In the genomic region with DNA sequence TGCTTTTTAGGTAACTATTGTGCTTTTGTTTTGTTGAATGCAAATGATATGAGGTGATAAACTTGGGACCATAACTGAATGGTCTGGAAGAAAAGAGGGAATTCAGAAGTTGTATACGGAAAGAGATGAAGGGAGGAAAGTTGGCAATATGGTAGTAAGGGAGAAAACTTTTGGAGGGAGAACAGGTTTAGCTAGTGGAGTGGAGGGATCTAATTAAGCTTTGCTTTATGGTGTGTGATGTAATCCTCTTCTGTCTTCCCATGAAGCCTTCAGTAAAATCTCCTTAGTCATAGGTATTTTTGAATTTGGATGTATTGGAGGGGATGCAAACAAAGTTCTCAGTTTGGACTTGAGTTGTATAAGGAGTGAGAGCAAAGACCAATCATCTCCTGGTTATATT, we compare ENCODE assay signal across 22 cellular contexts. TPM values are rescaled to one million over a fixed set of nuclear protein-coding genes. Genes with fewer than 3 reads are reported as not detected.
DNase-seq lines count a peak whose midpoint lies in the region; ATAC-seq and TF ChIP-seq lines count a peak whose summit lies in the region.
"Had no signal": no experiment of that assay in that cellular context is flagged by ENCODE, and none has a peak within 500 bp of the region (broad histone marks: within the 10 kb centered on the region; RNA-seq: fewer than 3 reads in every experiment).

No MANE protein-coding gene starts in this region.

- H3K4me1 ChIP-seq in HEK293 (ENCODE audit: control insufficient read depth, insufficient read depth, low read length): peaks cover 16% of the 10 kb centered on the region
- H3K4me1 ChIP-seq in esophagus (ENCODE audit: control insufficient read depth in 2 of 2, insufficient read depth in 2 of 2, low read length in 1 of 2): peaks cover 0 to 7% of the 10 kb centered on the region in 2 donors
- H3K4me1 ChIP-seq in psoas muscle: peaks cover 49% of the 10 kb centered on the region
- H3K4me1 ChIP-seq in mammary epithelial cell (ENCODE audit: insufficient read depth, low read length): peaks cover 39% of the 10 kb centered on the region
- H3K4me1 ChIP-seq: BLaER1 had no signal

- no peak overlapping the region for H3K4me2 ChIP-seq in mammary epithelial cell (ENCODE audit: insufficient read depth, low read depth, low read length)
- H3K4me2 ChIP-seq: BLaER1, SK-N-SH had no signal

- H2AFZ ChIP-seq in mammary epithelial cell (ENCODE audit: low read depth, low read length): no peak overlapping the region

- BruUV-seq in mammary epithelial cell (replicated peaks; lab: Mats Ljungman, UMichigan): no TSS peak

- H3K9me3 ChIP-seq in HEK293 (ENCODE audit: control insufficient read depth, insufficient read depth, low read depth, low read length) (no peaks in the 10 kb centered on the region), esophagus (ENCODE audit: control insufficient read depth in 2 of 2, insufficient read depth in 1 of 2, low read depth in 1 of 2, low read length in 1 of 2) (no peaks in the 10 kb centered on the region), psoas muscle (no peaks in the 10 kb centered on the region), mammary epithelial cell (replicated peaks; ENCODE audit: insufficient read depth, low read length) (no peaks in the 10 kb centered on the region)
- H3K9me3 ChIP-seq: SK-N-SH had no signal

- dilution Hi-C loops in mammary epithelial cell (cut with HindIII; ENCODE audit: low sequenced_read_pairs): no loop called here

- no peak for ATAC-seq in psoas muscle
- ATAC-seq in GM19324 (IDR thresholded peaks at IDR 0.05; ENCODE audit: low FRiP score, unreplicated experiment): no peak
- ATAC-seq in HG03378 (IDR thresholded peaks at IDR 0.05; ENCODE audit: unreplicated experiment): no peak
- no peak for ATAC-seq in GM21381 (IDR thresholded peaks at IDR 0.05; ENCODE audit: unreplicated experiment)
- ATAC-seq: CD8-positive, alpha-beta T cell had no signal

- intact Hi-C loops in psoas muscle (cut with DNase I) (no loop called here), mammary epithelial cell (cut with micrococcal nuclease) (no loop called here)

- POLR2A ChIA-PET in HEK293 (lab: Yijun Ruan, JAX): no interaction called here

- H3K79me2 ChIP-seq in mammary epithelial cell (ENCODE audit: insufficient read depth, low read length): no peaks in the 10 kb centered on the region

- H3K4me3 ChIP-seq in HEK293 (ENCODE audit: low read depth, low read length): no peak overlapping the region
- no peak overlapping the region for H3K4me3 ChIP-seq in esophagus (ENCODE audit: low read depth in 1 of 2, low read length in 2 of 2)
- H3K4me3 ChIP-seq in psoas muscle: no peak overlapping the region
- H3K4me3 ChIP-seq in mammary epithelial cell (replicated peaks in 1 of 3; ENCODE audit: insufficient read depth in 1 of 3, low read depth in 2 of 3, low read length in 3 of 3): no peak overlapping the region
- H3K4me3 ChIP-seq: BLaER1 had no signal

- 56 to 86% methylated on average over 1 of the region's 1 CpG for WGBS in esophagus, 2 donors
- 89 to 97% (median 90%) methylated on average over 1 of the region's 1 CpG for WGBS in psoas muscle, 3 donors
- WGBS in mammary epithelial cell (ENCODE audit: low coverage, missing lambda C conversion rate): 100% methylated on average over 1 of the region's 1 CpG

- DNase-seq in psoas muscle: no peak
- no peak for DNase-seq in mammary epithelial cell
- DNase-seq: CD8-positive, alpha-beta T cell; DND-41; H7; IMR-90; MM.1S; NCI-H1092 treated with DMSO at 0.1 percent for 48 hours; NCI-H146; NCI-H2029 treated with DMSO at 0.1 percent for 48 hours; NCI-H446 treated with DMSO at 0.1 percent for 48 hours; NCI-H69; NK-92 treated with Interleukin-12 subunit alpha and Interleukin-12 subunit beta, amount 100 ng/mL, for 24 hours; SHP77 treated with DMSO at 0.1 percent for 48 hours; SK-N-SH had no signal

- CTCF ChIA-PET in HEK293 (lab: Yijun Ruan, JAX) (interaction anchor here (0.5 kb wide), 1 partner anchor 24 kb away, joined by 3 read pairs; no protein-coding TSS in a partner anchor), mammary epithelial cell (lab: Charles Lee; ENCODE audit: low non-redundant PET) (no interaction called here)

- in situ Hi-C loops in mammary epithelial cell (cut with MboI; ENCODE audit: low sequenced_read_pairs in 2 of 2): no loop called here

- H4K20me1 ChIP-seq in mammary epithelial cell (ENCODE audit: insufficient read depth, low read length): no peaks in the 10 kb centered on the region
- H4K20me1 ChIP-seq: BLaER1 had no signal

- no peak overlapping the region for H3K9ac ChIP-seq in mammary epithelial cell (ENCODE audit: insufficient read depth, low read length)
- H3K9ac ChIP-seq: BLaER1, SK-N-SH had no signal

- H3K27ac ChIP-seq in 22Rv1 (peak overlapping the region; percentile 96), HEK293 (ENCODE audit: extremely low read depth, low read depth, low read length) (no peak overlapping the region), esophagus (ENCODE audit: low read depth in 2 of 2, low read length in 1 of 2) (peak overlapping the region; percentile 76 to 86), psoas muscle (peak overlapping the region; percentile 78), mammary epithelial cell (ENCODE audit: insufficient read depth, low read depth, low read length) (no peak overlapping the region)
- H3K27ac ChIP-seq: BLaER1 had no signal

- TF ChIP-seq CTCF in 22Rv1 (IDR thresholded peaks at IDR 0.05): no peak
- TF ChIP-seq CTCF in HEK293 (tag by site-specific recombination; IDR thresholded peaks at IDR 0.05): no peak
- TF ChIP-seq CTCF in psoas muscle (IDR thresholded peaks at IDR 0.05): no peak
- TF ChIP-seq CTCF in mammary epithelial cell (conservative IDR thresholded peaks at IDR 0.05 in 1 of 2, IDR thresholded peaks at IDR 0.05 in 1 of 2; ENCODE audit: extremely low read depth in 1 of 2, insufficient read depth in 1 of 2, low read depth in 1 of 2, low read length in 2 of 2): no peak

- H3K27me3 ChIP-seq in esophagus (ENCODE audit: control insufficient read depth in 1 of 2, insufficient read depth in 2 of 2, low read length in 2 of 2) (no peaks in the 10 kb centered on the region), psoas muscle (ENCODE audit: insufficient read depth in 3 of 3, low read length in 2 of 3) (no peaks in the 10 kb centered on the region), mammary epithelial cell (ENCODE audit: insufficient read depth, low read length) (no peaks in the 10 kb centered on the region)
- H3K27me3 ChIP-seq: BLaER1 had no signal

- H3K36me3 ChIP-seq in HEK293 (ENCODE audit: control insufficient read depth in 2 of 2, insufficient read depth in 1 of 2, low read length in 2 of 2): no peaks in the 10 kb centered on the region; a peak in 1 of 3 replicates
- no peaks in the 10 kb centered on the region for H3K36me3 ChIP-seq in esophagus (ENCODE audit: control insufficient read depth in 2 of 2, insufficient read depth in 2 of 2, low read length in 1 of 2)
- no peaks in the 10 kb centered on the region for H3K36me3 ChIP-seq in psoas muscle (ENCODE audit: insufficient read depth in 1 of 2, low read depth in 1 of 2)
- H3K36me3 ChIP-seq in mammary epithelial cell (ENCODE audit: insufficient read depth, low read length): no peaks in the 10 kb centered on the region
- H3K36me3 ChIP-seq: BLaER1 had no signal

TF ChIP-seq in HEK293, 187 proteins besides CTCF, POLR2A, EP300 and RAD21 (continues in another document):
- TF ChIP-seq, protein P1, sequence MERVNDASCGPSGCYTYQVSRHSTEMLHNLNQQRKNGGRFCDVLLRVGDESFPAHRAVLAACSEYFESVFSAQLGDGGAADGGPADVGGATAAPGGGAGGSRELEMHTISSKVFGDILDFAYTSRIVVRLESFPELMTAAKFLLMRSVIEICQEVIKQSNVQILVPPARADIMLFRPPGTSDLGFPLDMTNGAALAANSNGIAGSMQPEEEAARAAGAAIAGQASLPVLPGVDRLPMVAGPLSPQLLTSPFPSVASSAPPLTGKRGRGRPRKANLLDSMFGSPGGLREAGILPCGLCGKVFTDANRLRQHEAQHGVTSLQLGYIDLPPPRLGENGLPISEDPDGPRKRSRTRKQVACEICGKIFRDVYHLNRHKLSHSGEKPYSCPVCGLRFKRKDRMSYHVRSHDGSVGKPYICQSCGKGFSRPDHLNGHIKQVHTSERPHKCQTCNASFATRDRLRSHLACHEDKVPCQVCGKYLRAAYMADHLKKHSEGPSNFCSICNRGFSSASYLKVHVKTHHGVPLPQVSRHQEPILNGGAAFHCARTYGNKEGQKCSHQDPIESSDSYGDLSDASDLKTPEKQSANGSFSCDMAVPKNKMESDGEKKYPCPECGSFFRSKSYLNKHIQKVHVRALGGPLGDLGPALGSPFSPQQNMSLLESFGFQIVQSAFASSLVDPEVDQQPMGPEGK (tag by site-specific recombination; IDR thresholded peaks at IDR 0.05): no peak
- no peak for TF ChIP-seq ZNF112 (tag by site-specific recombination; IDR thresholded peaks at IDR 0.05)
- TF ChIP-seq ZBTB1 (tag by site-specific recombination; IDR thresholded peaks at IDR 0.05): no peak
- TF ChIP-seq ZNF366 (tag by site-specific recombination; conservative IDR thresholded peaks at IDR 0.05): peak; percentile 40; the same call in 1 of the 2 replicates
- no peak for TF ChIP-seq ZNF510 (tag by site-specific recombination; IDR thresholded peaks at IDR 0.05; ENCODE audit: insufficient replicate concordance)
- TF ChIP-seq ZFP3 (tag by site-specific recombination; IDR thresholded peaks at IDR 0.05; ENCODE audit: low read depth): no peak
- no peak for TF ChIP-seq ZNF623 (tag by site-specific recombination; IDR thresholded peaks at IDR 0.05)
- TF ChIP-seq, protein P2, sequence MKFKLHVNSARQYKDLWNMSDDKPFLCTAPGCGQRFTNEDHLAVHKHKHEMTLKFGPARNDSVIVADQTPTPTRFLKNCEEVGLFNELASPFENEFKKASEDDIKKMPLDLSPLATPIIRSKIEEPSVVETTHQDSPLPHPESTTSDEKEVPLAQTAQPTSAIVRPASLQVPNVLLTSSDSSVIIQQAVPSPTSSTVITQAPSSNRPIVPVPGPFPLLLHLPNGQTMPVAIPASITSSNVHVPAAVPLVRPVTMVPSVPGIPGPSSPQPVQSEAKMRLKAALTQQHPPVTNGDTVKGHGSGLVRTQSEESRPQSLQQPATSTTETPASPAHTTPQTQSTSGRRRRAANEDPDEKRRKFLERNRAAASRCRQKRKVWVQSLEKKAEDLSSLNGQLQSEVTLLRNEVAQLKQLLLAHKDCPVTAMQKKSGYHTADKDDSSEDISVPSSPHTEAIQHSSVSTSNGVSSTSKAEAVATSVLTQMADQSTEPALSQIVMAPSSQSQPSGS (tag by site-specific recombination; IDR thresholded peaks at IDR 0.05; ENCODE audit: low read depth): no peak

RNA-seq across cellular contexts. Expression of a gene that starts 20.2 kb away (rescaled TPM):
- polyA plus RNA-seq in esophagus (100 to 1,000 TPM; 190 to 320 TPM), psoas muscle (100 to 1,000 TPM in 2 of 3 donors, 10 to 100 TPM in 1; 76.5 to 170 (median 116) TPM), mammary epithelial cell (94.8 TPM)
- total RNA-seq in psoas muscle (100 to 1,000 TPM; 131 to 164 (median 149) TPM), mammary epithelial cell (100 to 1,000 TPM; 127 to 188 TPM)
- polyA minus RNA-seq in mammary epithelial cell: 49.8 TPM

RNA-seq across cellular contexts. Expression of a gene that starts 31.4 kb away (rescaled TPM):
- polyA plus RNA-seq in esophagus (1 to 10 TPM in 1 of 2 donors, under 1 TPM in 1; 0.98 to 1.0 TPM), psoas muscle (1 to 10 TPM in 2 of 3 donors, under 1 TPM in 1; 0.82 to 2.9 (median 1.7) TPM), mammary epithelial cell (9.1 TPM)
- total RNA-seq in psoas muscle (1 to 10 TPM; 1.3 to 3.3 (median 1.8) TPM), mammary epithelial cell (10 to 100 TPM; 30.7 to 35.3 TPM)
- 30.3 TPM for polyA minus RNA-seq in mammary epithelial cell

Comparison
In these comparisons a context has a peak if more than half of its experiments do, and no peak if none do; other contexts are left out.
1. H3K27ac ChIP-seq: peak in 22Rv1 (single experiment), esophagus (2 of 2) and psoas muscle (single experiment); none in HEK293 (single experiment) and mammary epithelial cell (single experiment).